1 cellular context compared by ENCODE assay signal in the genomic region with DNA sequence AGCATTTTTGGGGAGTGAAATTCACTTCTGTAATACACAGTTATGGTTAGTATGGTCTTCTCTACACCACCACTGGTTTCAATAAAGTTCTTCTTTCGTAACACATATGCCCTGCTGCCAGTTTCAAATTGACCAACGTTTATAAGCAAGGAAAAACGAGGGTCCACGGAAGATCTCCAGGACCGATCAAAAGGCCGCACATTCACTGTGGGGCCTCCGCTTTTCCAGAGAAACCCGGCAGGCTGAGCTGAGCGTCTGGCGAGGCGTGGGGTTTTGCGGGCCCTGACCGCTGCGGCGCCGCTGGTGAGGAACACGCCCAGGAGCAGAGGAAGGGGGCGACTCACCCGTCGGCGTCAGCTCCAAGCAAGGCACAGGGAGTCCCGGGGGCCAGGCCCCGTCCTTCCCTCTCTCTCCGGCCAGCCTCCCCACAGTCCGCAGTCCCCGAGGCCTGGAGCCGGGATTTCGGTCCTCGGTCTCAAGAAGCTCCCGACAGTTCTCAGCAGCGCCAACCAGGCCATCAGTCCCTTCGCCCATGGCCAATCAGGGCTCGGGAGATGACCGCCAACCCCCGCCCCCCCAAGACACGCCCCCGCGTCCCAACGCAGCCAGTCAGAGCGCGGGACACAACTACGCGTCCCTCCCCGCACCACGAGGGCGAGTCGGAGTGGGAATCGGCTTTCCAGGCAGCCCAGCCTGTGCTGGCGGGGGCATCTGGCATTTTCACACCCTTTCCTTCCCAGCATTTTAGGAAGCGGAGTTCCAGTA.
TF ChIP-seq lines count a peak whose summit lies in the region.

A gene with protein sequence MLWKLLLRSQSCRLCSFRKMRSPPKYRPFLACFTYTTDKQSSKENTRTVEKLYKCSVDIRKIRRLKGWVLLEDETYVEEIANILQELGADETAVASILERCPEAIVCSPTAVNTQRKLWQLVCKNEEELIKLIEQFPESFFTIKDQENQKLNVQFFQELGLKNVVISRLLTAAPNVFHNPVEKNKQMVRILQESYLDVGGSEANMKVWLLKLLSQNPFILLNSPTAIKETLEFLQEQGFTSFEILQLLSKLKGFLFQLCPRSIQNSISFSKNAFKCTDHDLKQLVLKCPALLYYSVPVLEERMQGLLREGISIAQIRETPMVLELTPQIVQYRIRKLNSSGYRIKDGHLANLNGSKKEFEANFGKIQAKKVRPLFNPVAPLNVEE (minus strand): TSS at position 522 of the 765 bp plus-strand sequence. CDS start 8,432 bp downstream, outside the sequence.

TF ChIP-seq in K562, 482 proteins besides CTCF, POLR2A, EP300 and RAD21 (continued from another document and continues in another):
- TF ChIP-seq ZNF77 (CRISPR knock-in tag; IDR thresholded peaks at IDR 0.05) (no peak), RBM25 (IDR thresholded peaks at IDR 0.05; ENCODE audit: low read depth, low read length, severe bottlenecking) (no peak), ERF (CRISPR knock-in tag; IDR thresholded peaks at IDR 0.05) (0 out of 2 replicates have a peak, but pooled peaks have one; percentile 42), ELF4 (CRISPR knock-in tag; IDR thresholded peaks at IDR 0.05) (no peak), ZNF707 (CRISPR knock-in tag; conservative IDR thresholded peaks at IDR 0.05) (no peak), ZNF253 (CRISPR knock-in tag; conservative IDR thresholded peaks at IDR 0.05) (no peak), KAT2B (IDR thresholded peaks at IDR 0.05; ENCODE audit: low read depth, low read length) (no peak), PPARD (CRISPR knock-in tag; IDR thresholded peaks at IDR 0.05) (no peak), LCOR (CRISPR knock-in tag; IDR thresholded peaks at IDR 0.05) (peak; percentile 69; the same call in 1 of the 2 replicates), POLR2H (tag; IDR thresholded peaks at IDR 0.05; ENCODE audit: low read depth) (peak; percentile 47; the same call in 1 of the 2 replicates), IFI16 (CRISPR knock-in tag; IDR thresholded peaks at IDR 0.05) (no peak), SMAD1 (IDR thresholded peaks at IDR 0.05; ENCODE audit: low read depth, low read length, partially characterized antibody) (no peak), ELF1 (tag; IDR thresholded peaks at IDR 0.05) (no peak), GABPB1 (CRISPR knock-in tag; IDR thresholded peaks at IDR 0.05) (no peak), PTBP1 (IDR thresholded peaks at IDR 0.05; ENCODE audit: low read depth, low read length) (no peak), SP1 (CRISPR knock-in tag; IDR thresholded peaks at IDR 0.05) (peak; percentile 74), ILF3 (IDR thresholded peaks at IDR 0.05; ENCODE audit: borderline replicate concordance) (no peak), HDAC2 (IDR thresholded peaks at IDR 0.05) (peak; percentile 49; the same call in 1 of the 2 replicates), ARID2 (IDR thresholded peaks at IDR 0.05) (no peak), SP2 (IDR thresholded peaks at IDR 0.05; ENCODE audit: extremely low read depth, low read depth, low read length, poor library complexity, severe bottlenecking) (peak; percentile 41), NR3C1 (CRISPR knock-in tag; IDR thresholded peaks at IDR 0.05) (no peak), ZNF239 (CRISPR knock-in tag; IDR thresholded peaks at IDR 0.05) (no peak), HDAC1 (IDR thresholded peaks at IDR 0.05) (peak in 1 of 2 experiments; percentile 58; a peak in 2 of 4 replicates), PHTF2 (CRISPR knock-in tag; IDR thresholded peaks at IDR 0.05) (no peak), PRPF4 (IDR thresholded peaks at IDR 0.05; ENCODE audit: insufficient read depth, low read depth, low read length, poor library complexity, severe bottlenecking) (no peak), XRCC5 (IDR thresholded peaks at IDR 0.05; ENCODE audit: low read depth, low read length) (no peak), RBM17 (IDR thresholded peaks at IDR 0.05; ENCODE audit: borderline replicate concordance, low read depth, low read length) (no peak), CBX1 (IDR thresholded peaks at IDR 0.05; ENCODE audit: low read depth) (0 out of 2 replicates have a peak, but pooled peaks have one; percentile 18), CHD1 (IDR thresholded peaks at IDR 0.05; ENCODE audit: low read length) (no peak), SMAD4 (CRISPR knock-in tag; conservative IDR thresholded peaks at IDR 0.05) (peak; percentile 55), ARNT (IDR thresholded peaks at IDR 0.05) (no peak), BCOR (IDR thresholded peaks at IDR 0.05) (peak; percentile 19; the same call in 1 of the 2 replicates), KDM1A (IDR thresholded peaks at IDR 0.05) (no peak), CBX3 (IDR thresholded peaks at IDR 0.05; ENCODE audit: borderline replicate concordance in 1 of 2, low read length in 2 of 2) (peak in 1 of 2 experiments; percentile 57; a peak in 1 of 3 replicates), PHF20 (IDR thresholded peaks at IDR 0.05; ENCODE audit: partially characterized antibody) (no peak)
- TF ChIP-seq, protein P1, sequence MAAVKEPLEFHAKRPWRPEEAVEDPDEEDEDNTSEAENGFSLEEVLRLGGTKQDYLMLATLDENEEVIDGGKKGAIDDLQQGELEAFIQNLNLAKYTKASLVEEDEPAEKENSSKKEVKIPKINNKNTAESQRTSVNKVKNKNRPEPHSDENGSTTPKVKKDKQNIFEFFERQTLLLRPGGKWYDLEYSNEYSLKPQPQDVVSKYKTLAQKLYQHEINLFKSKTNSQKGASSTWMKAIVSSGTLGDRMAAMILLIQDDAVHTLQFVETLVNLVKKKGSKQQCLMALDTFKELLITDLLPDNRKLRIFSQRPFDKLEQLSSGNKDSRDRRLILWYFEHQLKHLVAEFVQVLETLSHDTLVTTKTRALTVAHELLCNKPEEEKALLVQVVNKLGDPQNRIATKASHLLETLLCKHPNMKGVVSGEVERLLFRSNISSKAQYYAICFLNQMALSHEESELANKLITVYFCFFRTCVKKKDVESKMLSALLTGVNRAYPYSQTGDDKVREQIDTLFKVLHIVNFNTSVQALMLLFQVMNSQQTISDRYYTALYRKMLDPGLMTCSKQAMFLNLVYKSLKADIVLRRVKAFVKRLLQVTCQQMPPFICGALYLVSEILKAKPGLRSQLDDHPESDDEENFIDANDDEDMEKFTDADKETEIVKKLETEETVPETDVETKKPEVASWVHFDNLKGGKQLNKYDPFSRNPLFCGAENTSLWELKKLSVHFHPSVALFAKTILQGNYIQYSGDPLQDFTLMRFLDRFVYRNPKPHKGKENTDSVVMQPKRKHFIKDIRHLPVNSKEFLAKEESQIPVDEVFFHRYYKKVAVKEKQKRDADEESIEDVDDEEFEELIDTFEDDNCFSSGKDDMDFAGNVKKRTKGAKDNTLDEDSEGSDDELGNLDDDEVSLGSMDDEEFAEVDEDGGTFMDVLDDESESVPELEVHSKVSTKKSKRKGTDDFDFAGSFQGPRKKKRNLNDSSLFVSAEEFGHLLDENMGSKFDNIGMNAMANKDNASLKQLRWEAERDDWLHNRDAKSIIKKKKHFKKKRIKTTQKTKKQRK (IDR thresholded peaks at IDR 0.05; ENCODE audit: borderline replicate concordance, low read depth, low read length), result no peak
- TF ChIP-seq, protein P2, sequence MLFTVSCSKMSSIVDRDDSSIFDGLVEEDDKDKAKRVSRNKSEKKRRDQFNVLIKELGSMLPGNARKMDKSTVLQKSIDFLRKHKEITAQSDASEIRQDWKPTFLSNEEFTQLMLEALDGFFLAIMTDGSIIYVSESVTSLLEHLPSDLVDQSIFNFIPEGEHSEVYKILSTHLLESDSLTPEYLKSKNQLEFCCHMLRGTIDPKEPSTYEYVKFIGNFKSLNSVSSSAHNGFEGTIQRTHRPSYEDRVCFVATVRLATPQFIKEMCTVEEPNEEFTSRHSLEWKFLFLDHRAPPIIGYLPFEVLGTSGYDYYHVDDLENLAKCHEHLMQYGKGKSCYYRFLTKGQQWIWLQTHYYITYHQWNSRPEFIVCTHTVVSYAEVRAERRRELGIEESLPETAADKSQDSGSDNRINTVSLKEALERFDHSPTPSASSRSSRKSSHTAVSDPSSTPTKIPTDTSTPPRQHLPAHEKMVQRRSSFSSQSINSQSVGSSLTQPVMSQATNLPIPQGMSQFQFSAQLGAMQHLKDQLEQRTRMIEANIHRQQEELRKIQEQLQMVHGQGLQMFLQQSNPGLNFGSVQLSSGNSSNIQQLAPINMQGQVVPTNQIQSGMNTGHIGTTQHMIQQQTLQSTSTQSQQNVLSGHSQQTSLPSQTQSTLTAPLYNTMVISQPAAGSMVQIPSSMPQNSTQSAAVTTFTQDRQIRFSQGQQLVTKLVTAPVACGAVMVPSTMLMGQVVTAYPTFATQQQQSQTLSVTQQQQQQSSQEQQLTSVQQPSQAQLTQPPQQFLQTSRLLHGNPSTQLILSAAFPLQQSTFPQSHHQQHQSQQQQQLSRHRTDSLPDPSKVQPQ (CRISPR knock-in tag; IDR thresholded peaks at IDR 0.05; ENCODE audit: borderline replicate concordance), result no peak
- TF ChIP-seq, protein P3, sequence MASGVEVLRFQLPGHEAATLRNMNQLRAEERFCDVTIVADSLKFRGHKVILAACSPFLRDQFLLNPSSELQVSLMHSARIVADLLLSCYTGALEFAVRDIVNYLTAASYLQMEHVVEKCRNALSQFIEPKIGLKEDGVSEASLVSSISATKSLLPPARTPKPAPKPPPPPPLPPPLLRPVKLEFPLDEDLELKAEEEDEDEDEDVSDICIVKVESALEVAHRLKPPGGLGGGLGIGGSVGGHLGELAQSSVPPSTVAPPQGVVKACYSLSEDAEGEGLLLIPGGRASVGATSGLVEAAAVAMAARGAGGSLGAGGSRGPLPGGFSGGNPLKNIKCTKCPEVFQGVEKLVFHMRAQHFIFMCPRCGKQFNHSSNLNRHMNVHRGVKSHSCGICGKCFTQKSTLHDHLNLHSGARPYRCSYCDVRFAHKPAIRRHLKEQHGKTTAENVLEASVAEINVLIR (CRISPR knock-in tag; IDR thresholded peaks at IDR 0.05), result no peak
- TF ChIP-seq, protein P4, sequence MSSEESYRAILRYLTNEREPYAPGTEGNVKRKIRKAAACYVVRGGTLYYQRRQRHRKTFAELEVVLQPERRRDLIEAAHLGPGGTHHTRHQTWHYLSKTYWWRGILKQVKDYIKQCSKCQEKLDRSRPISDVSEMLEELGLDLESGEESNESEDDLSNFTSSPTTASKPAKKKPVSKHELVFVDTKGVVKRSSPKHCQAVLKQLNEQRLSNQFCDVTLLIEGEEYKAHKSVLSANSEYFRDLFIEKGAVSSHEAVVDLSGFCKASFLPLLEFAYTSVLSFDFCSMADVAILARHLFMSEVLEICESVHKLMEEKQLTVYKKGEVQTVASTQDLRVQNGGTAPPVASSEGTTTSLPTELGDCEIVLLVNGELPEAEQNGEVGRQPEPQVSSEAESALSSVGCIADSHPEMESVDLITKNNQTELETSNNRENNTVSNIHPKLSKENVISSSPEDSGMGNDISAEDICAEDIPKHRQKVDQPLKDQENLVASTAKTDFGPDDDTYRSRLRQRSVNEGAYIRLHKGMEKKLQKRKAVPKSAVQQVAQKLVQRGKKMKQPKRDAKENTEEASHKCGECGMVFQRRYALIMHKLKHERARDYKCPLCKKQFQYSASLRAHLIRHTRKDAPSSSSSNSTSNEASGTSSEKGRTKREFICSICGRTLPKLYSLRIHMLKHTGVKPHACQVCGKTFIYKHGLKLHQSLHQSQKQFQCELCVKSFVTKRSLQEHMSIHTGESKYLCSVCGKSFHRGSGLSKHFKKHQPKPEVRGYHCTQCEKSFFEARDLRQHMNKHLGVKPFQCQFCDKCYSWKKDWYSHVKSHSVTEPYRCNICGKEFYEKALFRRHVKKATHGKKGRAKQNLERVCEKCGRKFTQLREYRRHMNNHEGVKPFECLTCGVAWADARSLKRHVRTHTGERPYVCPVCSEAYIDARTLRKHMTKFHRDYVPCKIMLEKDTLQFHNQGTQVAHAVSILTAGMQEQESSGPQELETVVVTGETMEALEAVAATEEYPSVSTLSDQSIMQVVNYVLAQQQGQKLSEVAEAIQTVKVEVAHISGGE (CRISPR knock-in tag; IDR thresholded peaks at IDR 0.05), result no peak
- TF ChIP-seq, protein P5, sequence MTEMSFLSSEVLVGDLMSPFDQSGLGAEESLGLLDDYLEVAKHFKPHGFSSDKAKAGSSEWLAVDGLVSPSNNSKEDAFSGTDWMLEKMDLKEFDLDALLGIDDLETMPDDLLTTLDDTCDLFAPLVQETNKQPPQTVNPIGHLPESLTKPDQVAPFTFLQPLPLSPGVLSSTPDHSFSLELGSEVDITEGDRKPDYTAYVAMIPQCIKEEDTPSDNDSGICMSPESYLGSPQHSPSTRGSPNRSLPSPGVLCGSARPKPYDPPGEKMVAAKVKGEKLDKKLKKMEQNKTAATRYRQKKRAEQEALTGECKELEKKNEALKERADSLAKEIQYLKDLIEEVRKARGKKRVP (CRISPR knock-in tag; IDR thresholded peaks at IDR 0.05), result no peak
- TF ChIP-seq, protein P6, sequence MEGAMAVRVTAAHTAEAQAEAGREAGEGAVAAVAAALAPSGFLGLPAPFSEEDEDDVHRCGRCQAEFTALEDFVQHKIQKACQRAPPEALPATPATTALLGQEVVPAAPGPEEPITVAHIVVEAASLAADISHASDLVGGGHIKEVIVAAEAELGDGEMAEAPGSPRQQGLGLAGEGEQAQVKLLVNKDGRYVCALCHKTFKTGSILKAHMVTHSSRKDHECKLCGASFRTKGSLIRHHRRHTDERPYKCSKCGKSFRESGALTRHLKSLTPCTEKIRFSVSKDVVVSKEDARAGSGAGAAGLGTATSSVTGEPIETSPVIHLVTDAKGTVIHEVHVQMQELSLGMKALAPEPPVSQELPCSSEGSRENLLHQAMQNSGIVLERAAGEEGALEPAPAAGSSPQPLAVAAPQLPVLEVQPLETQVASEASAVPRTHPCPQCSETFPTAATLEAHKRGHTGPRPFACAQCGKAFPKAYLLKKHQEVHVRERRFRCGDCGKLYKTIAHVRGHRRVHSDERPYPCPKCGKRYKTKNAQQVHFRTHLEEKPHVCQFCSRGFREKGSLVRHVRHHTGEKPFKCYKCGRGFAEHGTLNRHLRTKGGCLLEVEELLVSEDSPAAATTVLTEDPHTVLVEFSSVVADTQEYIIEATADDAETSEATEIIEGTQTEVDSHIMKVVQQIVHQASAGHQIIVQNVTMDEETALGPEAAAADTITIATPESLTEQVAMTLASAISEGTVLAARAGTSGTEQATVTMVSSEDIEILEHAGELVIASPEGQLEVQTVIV (CRISPR knock-in tag; IDR thresholded peaks at IDR 0.05; ENCODE audit: borderline replicate concordance), result no peak
- TF ChIP-seq, protein P7, sequence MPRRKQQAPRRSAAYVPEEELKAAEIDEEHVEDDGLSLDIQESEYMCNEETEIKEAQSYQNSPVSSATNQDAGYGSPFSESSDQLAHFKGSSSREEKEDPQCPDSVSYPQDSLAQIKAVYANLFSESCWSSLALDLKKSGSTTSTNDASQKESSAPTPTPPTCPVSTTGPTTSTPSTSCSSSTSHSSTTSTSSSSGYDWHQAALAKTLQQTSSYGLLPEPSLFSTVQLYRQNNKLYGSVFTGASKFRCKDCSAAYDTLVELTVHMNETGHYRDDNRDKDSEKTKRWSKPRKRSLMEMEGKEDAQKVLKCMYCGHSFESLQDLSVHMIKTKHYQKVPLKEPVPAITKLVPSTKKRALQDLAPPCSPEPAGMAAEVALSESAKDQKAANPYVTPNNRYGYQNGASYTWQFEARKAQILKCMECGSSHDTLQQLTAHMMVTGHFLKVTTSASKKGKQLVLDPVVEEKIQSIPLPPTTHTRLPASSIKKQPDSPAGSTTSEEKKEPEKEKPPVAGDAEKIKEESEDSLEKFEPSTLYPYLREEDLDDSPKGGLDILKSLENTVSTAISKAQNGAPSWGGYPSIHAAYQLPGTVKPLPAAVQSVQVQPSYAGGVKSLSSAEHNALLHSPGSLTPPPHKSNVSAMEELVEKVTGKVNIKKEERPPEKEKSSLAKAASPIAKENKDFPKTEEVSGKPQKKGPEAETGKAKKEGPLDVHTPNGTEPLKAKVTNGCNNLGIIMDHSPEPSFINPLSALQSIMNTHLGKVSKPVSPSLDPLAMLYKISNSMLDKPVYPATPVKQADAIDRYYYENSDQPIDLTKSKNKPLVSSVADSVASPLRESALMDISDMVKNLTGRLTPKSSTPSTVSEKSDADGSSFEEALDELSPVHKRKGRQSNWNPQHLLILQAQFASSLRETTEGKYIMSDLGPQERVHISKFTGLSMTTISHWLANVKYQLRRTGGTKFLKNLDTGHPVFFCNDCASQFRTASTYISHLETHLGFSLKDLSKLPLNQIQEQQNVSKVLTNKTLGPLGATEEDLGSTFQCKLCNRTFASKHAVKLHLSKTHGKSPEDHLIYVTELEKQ (CRISPR knock-in tag; IDR thresholded peaks at IDR 0.05), result no peak
